ENCODE assay signal across 9 cellular contexts in genomic region chr19:16527971-16528521, GRCh38. TPM values are rescaled to one million over a fixed set of nuclear protein-coding genes. Genes with fewer than 3 reads are reported as not detected.
DNase-seq lines count a peak whose midpoint lies in the region; ATAC-seq, FAIRE-seq and TF ChIP-seq lines count a peak whose summit lies in the region.
"Had no signal": no experiment of that assay in that cellular context is flagged by ENCODE, and none has a peak within 500 bp of the region (broad histone marks: within the 10 kb centered on the region; RNA-seq: fewer than 3 reads in every experiment).

No MANE protein-coding gene starts in this region.

- no peak overlapping the region for H2AFZ ChIP-seq in trophoblast cell (ENCODE audit: insufficient read depth, low read length, poor library complexity)

- H3K27me3 ChIP-seq in trophoblast cell (ENCODE audit: insufficient read depth, low read length): no peaks in the 10 kb centered on the region

- no peak for TF ChIP-seq POLR2A in GM12891 (IDR thresholded peaks at IDR 0.05; ENCODE audit: low read depth, low read length)

- peaks cover 83 to 88% of the 10 kb centered on the region in 2 experiments for H3K36me3 ChIP-seq in trophoblast cell (ENCODE audit: control insufficient read depth in 1 of 2, insufficient read depth in 2 of 2, low read length in 2 of 2)

- H3K23ac ChIP-seq in trophoblast cell (ENCODE audit: low read length): no peak overlapping the region

- H3K79me1 ChIP-seq in trophoblast cell (ENCODE audit: low read length): peaks cover 3% of the 10 kb centered on the region

- H2BK12ac ChIP-seq in trophoblast cell (ENCODE audit: low read length): no peak overlapping the region

- H3K79me2 ChIP-seq in trophoblast cell (ENCODE audit: control insufficient read depth, insufficient read depth, low read length, poor library complexity): no peaks in the 10 kb centered on the region

- H3K4ac ChIP-seq in trophoblast cell (ENCODE audit: low read depth, low read length): no peak overlapping the region

- no peak overlapping the region for H2BK5ac ChIP-seq in trophoblast cell (ENCODE audit: low read depth, low read length, poor library complexity)

- H3K18ac ChIP-seq in trophoblast cell (ENCODE audit: low read length): no peak overlapping the region

- H2AK5ac ChIP-seq in trophoblast cell (ENCODE audit: low read length): no peak overlapping the region

- no peak overlapping the region for H4K8ac ChIP-seq in trophoblast cell (ENCODE audit: low read depth, low read length)

- H3K9me3 ChIP-seq in trophoblast cell (ENCODE audit: insufficient read depth, low read depth, low read length): peaks cover 3% of the 10 kb centered on the region

- peak; percentile 51 for TF ChIP-seq CTCF in cardiac fibroblast (IDR thresholded peaks at IDR 0.05; ENCODE audit: low read depth, low read length)

- WGBS in trophoblast cell (ENCODE audit: extremely low coverage, insufficient coverage, insufficient read length): no CpG with 5 or more reads among the region's 12 CpGs

- no peak overlapping the region for H3K14ac ChIP-seq in trophoblast cell (ENCODE audit: low read length)

- H2BK120ac ChIP-seq in trophoblast cell (ENCODE audit: insufficient read depth, low read length, poor library complexity): no peak overlapping the region

- H4K91ac ChIP-seq in trophoblast cell (ENCODE audit: low read depth, low read length): no peak overlapping the region

- peak overlapping the region; percentile 66 for H3K27ac ChIP-seq in trophoblast cell (ENCODE audit: low read depth, low read length)

- H3K4me3 ChIP-seq in cardiac fibroblast (replicated peaks in 1 of 2; ENCODE audit: low read depth in 2 of 2, low read length in 2 of 2) (no peak overlapping the region), trophoblast cell (ENCODE audit: low read depth, low read length) (no peak overlapping the region)

- H4K12ac ChIP-seq in trophoblast cell (ENCODE audit: low read depth, low read length): no peak overlapping the region

- peak; percentile 35 for FAIRE-seq in GM12891 (lab: Jason Lieb, UNC)
- FAIRE-seq: islet of Langerhans had no signal

- peak overlapping the region; percentile 46 for H3K4me2 ChIP-seq in trophoblast cell (ENCODE audit: low read length)

- no peak for DNase-seq in GM12891 (ENCODE audit: insufficient read length, low spot score)
- DNase-seq in T-helper 1 cell: peak in 3 of 5 donors; percentile 25 to 39 (median 26)
- DNase-seq in cardiac fibroblast (ENCODE audit: low read depth in 2 of 2): peak; percentile 16 to 32
- DNase-seq in trophoblast cell: peak in 1 of 2 donors; percentile 21
- DNase-seq in ecto neural progenitor cell (ENCODE audit: low spot score): no peak

- ATAC-seq in GM21390 (IDR thresholded peaks at IDR 0.05; ENCODE audit: unreplicated experiment) (no peak), HG02870 (IDR thresholded peaks at IDR 0.05; ENCODE audit: unreplicated experiment) (no peak), GM18502 (IDR thresholded peaks at IDR 0.05; ENCODE audit: poor library complexity, unreplicated experiment) (no peak)

- H3K9ac ChIP-seq in trophoblast cell (ENCODE audit: low read length): no peak overlapping the region

- peaks cover 12 to 15% of the 10 kb centered on the region in 2 experiments for H3K4me1 ChIP-seq in trophoblast cell (ENCODE audit: control insufficient read depth in 1 of 2, insufficient read depth in 2 of 2, low read length in 2 of 2)

TF ChIP-seq in GM12891, 5 proteins besides CTCF, POLR2A, EP300 and RAD21:
- TF ChIP-seq PAX5 (IDR thresholded peaks at IDR 0.05; ENCODE audit: insufficient read depth, low read length, severe bottlenecking) (no peak), TAF1 (IDR thresholded peaks at IDR 0.05; ENCODE audit: low read depth, low read length) (no peak), POU2F2 (IDR thresholded peaks at IDR 0.05; ENCODE audit: low read depth, low read length) (no peak), POLR2AphosphoS5 (IDR thresholded peaks at IDR 0.05; ENCODE audit: low read depth, low read length) (peak; percentile 47)

RNA-seq across cellular contexts. Expression of gene CHERP, which starts 14.2 kb away (rescaled TPM):
- polyA plus RNA-seq in GM12891 (2012; ENCODE audit: low read depth, missing spikeins): 30.2 TPM
- polyA plus RNA-seq in trophoblast cell (2013): 48.8 and 49.6 TPM in 2 replicates

RNA-seq across cellular contexts. Expression of gene C19orf44, which starts 31.9 kb away (rescaled TPM):
- polyA plus RNA-seq in GM12891 (2012; ENCODE audit: low read depth, missing spikeins): 3.9 TPM
- polyA plus RNA-seq in trophoblast cell (2013): 2.6 and 2.7 TPM in 2 replicates

RNA-seq across cellular contexts. Expression of gene CALR3, which starts 32.1 kb away (rescaled TPM):
- polyA plus RNA-seq in GM12891 (2012; ENCODE audit: low read depth, missing spikeins): 0.33 TPM
- 0.12 and 0.25 TPM in 2 replicates for polyA plus RNA-seq in trophoblast cell (2013)

RNA-seq across cellular contexts. Expression of gene SLC35E1, which starts 44.2 kb away (rescaled TPM):
- polyA plus RNA-seq in GM12891 (2012; ENCODE audit: low read depth, missing spikeins): 17.7 TPM
- polyA plus RNA-seq in trophoblast cell (2013): 101 TPM in 2 replicates

RNA-seq across cellular contexts. Expression of gene EPS15L1, which starts 56.3 kb away (rescaled TPM):
- polyA plus RNA-seq in GM12891 (2012; ENCODE audit: low read depth, missing spikeins): 29.1 TPM
- polyA plus RNA-seq in trophoblast cell (2013): 18.1 and 19.9 TPM in 2 replicates

Comparison
In these comparisons a context has a peak if more than half of its experiments do, and no peak if none do; other contexts are left out.
1. DNase-seq: peak in T-helper 1 cell (3 of 5) and cardiac fibroblast (2 of 2); none in GM12891 (single experiment) and ecto neural progenitor cell (single experiment).